1 cellular context compared by ENCODE assay signal in genomic region chr14:52706724-52707706, GRCh38.
TF ChIP-seq lines count a peak whose summit lies in the region.

Gene PSMC6 (plus strand): TSS chr14:52707200. CDS start chr14:52707220, 20 bp downstream.

TF ChIP-seq in IMR-90, 13 proteins besides CTCF, POLR2A, EP300 and RAD21 (continued from another document):
- TF ChIP-seq CHD1 (IDR thresholded peaks at IDR 0.05; ENCODE audit: low read depth, low read length) (0 out of 2 replicates have a peak, but pooled peaks have one; percentile 38), SMC3 (IDR thresholded peaks at IDR 0.05; ENCODE audit: low read depth, low read length) (no peak), MAZ (IDR thresholded peaks at IDR 0.05; ENCODE audit: borderline replicate concordance, low read depth, low read length) (peak; percentile 79; the same call in 1 of the 2 replicates)
